In the genomic region with DNA sequence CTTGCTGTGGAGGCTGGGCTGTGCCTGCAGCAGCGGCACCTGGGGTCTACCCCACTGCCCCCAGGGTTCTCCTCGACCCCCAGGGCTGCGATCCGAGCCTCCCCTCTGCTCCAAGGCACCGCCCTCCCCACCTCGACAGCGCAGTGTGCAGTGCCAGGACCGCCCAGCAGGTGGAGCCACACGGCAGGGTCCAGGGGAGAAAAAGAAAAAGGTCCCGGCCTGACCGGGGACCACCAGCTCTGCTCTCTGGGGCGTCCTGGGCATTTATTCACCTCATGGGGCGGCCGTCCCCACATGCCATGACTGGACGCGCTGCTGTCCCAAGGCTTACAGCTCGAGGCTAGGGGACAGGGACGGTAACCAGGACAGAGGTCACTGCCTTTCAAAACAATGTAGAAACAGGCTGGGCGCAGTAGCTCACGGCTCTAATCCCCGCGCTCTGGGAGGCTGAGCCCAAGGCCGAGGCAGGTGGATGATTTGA, we compare ENCODE assay signal across 8 cellular contexts. TPM values are rescaled to one million over a fixed set of nuclear protein-coding genes. Genes with fewer than 3 reads are reported as not detected.
DNase-seq lines count a peak whose midpoint lies in the region; ATAC-seq and TF ChIP-seq lines count a peak whose summit lies in the region.

No MANE protein-coding gene starts in this region.

- H3K27me3 ChIP-seq in BE2C = no peaks in the 10 kb centered on the region
- H3K27me3 ChIP-seq in effector memory CD4-positive, alpha-beta T cell (replicated peaks; ENCODE audit: control insufficient read depth, insufficient read depth, low read length, poor library complexity, severe bottlenecking) = no peaks in the 10 kb centered on the region

- POLR2A ChIA-PET in activated CD4-positive, alpha-beta T cell treated with anti-CD3 and anti-CD28 coated beads, Interleukin-2, amount 10 ng/mL, durations not matched to agents 7 days and 5 days (lab: Charles Lee) = no interaction called here

- H3K4me1 Mint-ChIP-seq in activated CD4-positive, alpha-beta T cell treated with anti-CD3 and anti-CD28 coated beads, Interleukin-2, amount 10 ng/mL, durations not matched to agents 7 days and 5 days = peaks cover 19% of the 10 kb centered on the region
- peaks cover 43% of the 10 kb centered on the region for H3K4me1 Mint-ChIP-seq in nephron progenitor cell

- TF ChIP-seq CTCF in BE2C (IDR thresholded peaks at IDR 0.05; ENCODE audit: low read depth, low read length) (peak; percentile 88), nephron progenitor cell (IDR thresholded peaks at IDR 0.05) (peak; percentile 94)

- CTCF ChIA-PET in activated CD4-positive, alpha-beta T cell treated with anti-CD3 and anti-CD28 coated beads, Interleukin-2, amount 10 ng/mL, durations not matched to agents 7 days and 5 days (lab: Charles Lee) = interaction anchor here (0.7 to 4.7 kb wide), 10 partner anchors 8 to 451 kb away, joined by 3 to 31 read pairs (median 4); no protein-coding TSS in a partner anchor

- H3K36me3 ChIP-seq in BE2C = peaks cover 3% of the 10 kb centered on the region; the same call in 1 of the 2 replicates
- H3K36me3 ChIP-seq in effector memory CD4-positive, alpha-beta T cell (ENCODE audit: control insufficient read depth, insufficient read depth, low read length) = peaks cover 19% of the 10 kb centered on the region

- H3K9me3 Mint-ChIP-seq in activated CD4-positive, alpha-beta T cell treated with anti-CD3 and anti-CD28 coated beads, Interleukin-2, amount 10 ng/mL, durations not matched to agents 7 days and 5 days = no peaks in the 10 kb centered on the region
- no peaks in the 10 kb centered on the region for H3K9me3 Mint-ChIP-seq in nephron progenitor cell

- no peak overlapping the region for H3K4me3 Mint-ChIP-seq in activated CD4-positive, alpha-beta T cell treated with anti-CD3 and anti-CD28 coated beads, Interleukin-2, amount 10 ng/mL, durations not matched to agents 7 days and 5 days
- H3K4me3 Mint-ChIP-seq in nephron progenitor cell = no peak overlapping the region

- H3K36me3 Mint-ChIP-seq in activated CD4-positive, alpha-beta T cell treated with anti-CD3 and anti-CD28 coated beads, Interleukin-2, amount 10 ng/mL, durations not matched to agents 7 days and 5 days (ENCODE audit: low read depth) = no peaks in the 10 kb centered on the region
- no peaks in the 10 kb centered on the region for H3K36me3 Mint-ChIP-seq in nephron progenitor cell (ENCODE audit: low read depth)

- H3K4me3 ChIP-seq in BE2C (ENCODE audit: low read depth, low read length) = no peak overlapping the region
- no peak overlapping the region for H3K4me3 ChIP-seq in effector memory CD4-positive, alpha-beta T cell (ENCODE audit: insufficient read depth, low read depth, low read length, poor library complexity, severe bottlenecking)

- no peaks in the 10 kb centered on the region for H3K27me3 Mint-ChIP-seq in activated CD4-positive, alpha-beta T cell treated with anti-CD3 and anti-CD28 coated beads, Interleukin-2, amount 10 ng/mL, durations not matched to agents 7 days and 5 days
- H3K27me3 Mint-ChIP-seq in nephron progenitor cell (ENCODE audit: low read depth, poor library complexity) = no peaks in the 10 kb centered on the region

- H3K9me3 ChIP-seq in BE2C = no peaks in the 10 kb centered on the region
- no peaks in the 10 kb centered on the region for H3K9me3 ChIP-seq in effector memory CD4-positive, alpha-beta T cell (ENCODE audit: control insufficient read depth, low read length)

- no peak overlapping the region for H3K27ac Mint-ChIP-seq in activated CD4-positive, alpha-beta T cell treated with anti-CD3 and anti-CD28 coated beads, Interleukin-2, amount 10 ng/mL, durations not matched to agents 7 days and 5 days
- no peak overlapping the region for H3K27ac Mint-ChIP-seq in nephron progenitor cell

- TF ChIP-seq POLR2A in GM18505 (IDR thresholded peaks at IDR 0.05; ENCODE audit: borderline replicate concordance, extremely low read depth, insufficient read depth, insufficient read length) = no peak

- DNase-seq in BE2C (peak; percentile 77), HK-2 (ENCODE audit: unreplicated experiment) (peak; percentile 51), nephron progenitor cell (peak; percentile 87), pons (ENCODE audit: low spot score) (no peak)
- peak; percentile 62 for DNase-seq in activated CD4-positive, alpha-beta T cell treated with anti-CD3 and anti-CD28 coated beads, Interleukin-2, amount 10 ng/mL, durations not matched to agents 7 days and 5 days
- peak; percentile 28 to 48 (median 36) for DNase-seq in effector memory CD4-positive, alpha-beta T cell

- H3K27ac ChIP-seq in effector memory CD4-positive, alpha-beta T cell (ENCODE audit: insufficient read depth, low read length, poor library complexity, severe bottlenecking) = no peak overlapping the region

- ATAC-seq in GM21723 (IDR thresholded peaks at IDR 0.05; ENCODE audit: unreplicated experiment) = no peak
- no peak for ATAC-seq in GM18505 (IDR thresholded peaks at IDR 0.05; ENCODE audit: unreplicated experiment)

- H3K4me1 ChIP-seq in BE2C = peaks cover 9% of the 10 kb centered on the region
- peaks cover 10% of the 10 kb centered on the region for H3K4me1 ChIP-seq in effector memory CD4-positive, alpha-beta T cell (ENCODE audit: control insufficient read depth, insufficient read depth, low read length, poor library complexity, severe bottlenecking)

RNA-seq across cellular contexts. Expression of a gene that starts 10.6 kb away (rescaled TPM):
- 165 TPM for polyA plus RNA-seq in BE2C (2012; ENCODE audit: insufficient read depth, insufficient read length, low read depth)
- 10 to 100 TPM; 44.2 to 54.7 TPM for total RNA-seq in activated CD4-positive, alpha-beta T cell treated with anti-CD3 and anti-CD28 coated beads, Interleukin-2, amount 10 ng/mL, durations not matched to agents 7 days and 5 days

RNA-seq across cellular contexts. Expression of a gene that starts 25.6 kb away (rescaled TPM):
- polyA plus RNA-seq in BE2C (2012; ENCODE audit: insufficient read depth, insufficient read length, low read depth) = 0.29 TPM
- total RNA-seq in activated CD4-positive, alpha-beta T cell treated with anti-CD3 and anti-CD28 coated beads, Interleukin-2, amount 10 ng/mL, durations not matched to agents 7 days and 5 days = 10 to 100 TPM; 22.2 to 28.8 TPM

RNA-seq across cellular contexts. Expression of a gene that starts 25.7 kb away (rescaled TPM):
- polyA plus RNA-seq in BE2C (2012; ENCODE audit: insufficient read depth, insufficient read length, low read depth) = 112 TPM
- 10 to 100 TPM; 24.0 to 25.5 TPM for total RNA-seq in activated CD4-positive, alpha-beta T cell treated with anti-CD3 and anti-CD28 coated beads, Interleukin-2, amount 10 ng/mL, durations not matched to agents 7 days and 5 days

RNA-seq across cellular contexts. Expression of a gene that starts 47.6 kb away (rescaled TPM):
- polyA plus RNA-seq in BE2C (2012; ENCODE audit: insufficient read depth, insufficient read length, low read depth) = 324 TPM
- total RNA-seq in activated CD4-positive, alpha-beta T cell treated with anti-CD3 and anti-CD28 coated beads, Interleukin-2, amount 10 ng/mL, durations not matched to agents 7 days and 5 days = 100 to 1,000 TPM; 180 TPM
